8 cellular contexts compared by ENCODE assay signal in genomic region chr11:96389604-96390402, GRCh38. TPM values are rescaled to one million over a fixed set of nuclear protein-coding genes. Genes with fewer than 3 reads are reported as not detected.
DNase-seq lines count a peak whose midpoint lies in the region; ATAC-seq and TF ChIP-seq lines count a peak whose summit lies in the region.

Gene CCDC82 (minus strand): TSS chr11:96389912. CDS start chr11:96384747, 5,165 bp downstream.
Gene JRKL (plus strand): TSS chr11:96390013. CDS start chr11:96390650, 637 bp downstream.

- no peaks in the 10 kb centered on the region for H3K27me3 Mint-ChIP-seq in T-helper 17 cell

- no peaks in the 10 kb centered on the region for H3K36me3 Mint-ChIP-seq in T-helper 17 cell (ENCODE audit: low read depth)

- H3K27me3 ChIP-seq in rectal smooth muscle tissue (ENCODE audit: control insufficient read depth, insufficient read depth, low read length) (no peaks in the 10 kb centered on the region), vagina (no peaks in the 10 kb centered on the region)

- peak; percentile 83 for ATAC-seq in GM18499 (IDR thresholded peaks at IDR 0.05; ENCODE audit: insufficient read depth, unreplicated experiment)
- ATAC-seq in HG02938 (IDR thresholded peaks at IDR 0.05; ENCODE audit: unreplicated experiment), result peak; percentile 85
- peak; percentile 97 for ATAC-seq in T-helper 17 cell

- TF ChIP-seq CTCF in vagina (IDR thresholded peaks at IDR 0.05), result peak in 1 of 3 experiments; percentile 10

- H3K27ac ChIP-seq in rectal smooth muscle tissue (ENCODE audit: low read depth, low read length) (peak within 1 kb of the TSS; percentile 89), vagina (peak within 1 kb of the TSS; percentile 75)

- peak within 1 kb of the TSS; percentile 67 for H3K27ac Mint-ChIP-seq in T-helper 17 cell

- H3K4me3 ChIP-seq in rectal smooth muscle tissue (ENCODE audit: low read length), result peak within 1 kb of the TSS; percentile 88
- peak within 1 kb of the TSS; percentile 68 to 92 for H3K4me3 ChIP-seq in vagina

- peak within 1 kb of the TSS; percentile 88 for H3K4me3 Mint-ChIP-seq in T-helper 17 cell

- H3K9me3 ChIP-seq in T-helper 17 cell (ENCODE audit: control insufficient read depth, low read length, poor library complexity, severe bottlenecking) (no peaks in the 10 kb centered on the region), vagina (no peaks in the 10 kb centered on the region)

- DNase-seq in NCI-H1694 treated with DMSO at 0.1 percent for 48 hours (lab: John Stamatoyannopoulos, UW) (peak; percentile 26), T-helper 17 cell (peak; percentile 97 to 98 (median 98)), anterior cingulate cortex (lab: John Stamatoyannopoulos, UW) (peak; percentile 44 to 98 (median 93)), hepatic stellate cell (ENCODE audit: low spot score) (peak; percentile 91), vagina (ENCODE audit: extremely low spot score in 2 of 2) (peak; percentile 96 to 98)

- peaks cover 20% of the 10 kb centered on the region for H3K4me1 Mint-ChIP-seq in T-helper 17 cell

- H3K9ac ChIP-seq in rectal smooth muscle tissue (ENCODE audit: low read length), result peak within 1 kb of the TSS; percentile 89

- peak in 1 of 2 donors; percentile 83 for TF ChIP-seq POLR2A in vagina (IDR thresholded peaks at IDR 0.05)

- intact Hi-C loops in vagina (cut with DNase I), result loop anchor here (10.0 kb wide), 1 partner anchor 545 kb away; no protein-coding TSS in a partner anchor

- H3K36me3 ChIP-seq in rectal smooth muscle tissue (ENCODE audit: control insufficient read depth, insufficient read depth, low read length), result no peaks in the 10 kb centered on the region
- H3K36me3 ChIP-seq in vagina, result no peaks in the 10 kb centered on the region

- H3K4me1 ChIP-seq in rectal smooth muscle tissue (ENCODE audit: control insufficient read depth, insufficient read depth, low read length) (peaks cover 10% of the 10 kb centered on the region), vagina (peaks cover 26% of the 10 kb centered on the region)

RNA-seq across cellular contexts. Expression of gene CCDC82, which starts in this region (rescaled TPM):
- total RNA-seq in T-helper 17 cell (10 to 100 TPM; 22.2 to 24.1 TPM), vagina (29.5 TPM)

RNA-seq across cellular contexts. Expression of gene JRKL, which starts in this region (rescaled TPM):
- total RNA-seq in T-helper 17 cell, result 1 to 10 TPM; 3.7 to 4.7 TPM
- total RNA-seq in vagina, result 5.4 TPM

Comparison
In these comparisons a context has a peak if more than half of its experiments do, and no peak if none do; other contexts are left out.
1. Peak in every context shown above with its lines: DNase-seq, ATAC-seq, H3K4me3 ChIP-seq and H3K27ac ChIP-seq.
2. DNase-seq: peak in every context shown above with its lines; median percentile 98 in T-helper 17 cell; 97 in vagina; 93 in anterior cingulate cortex; 91 in hepatic stellate cell; 26 in NCI-H1694 treated with DMSO at 0.1 percent for 48 hours.